15 cellular contexts compared by ENCODE assay signal in the genomic region with DNA sequence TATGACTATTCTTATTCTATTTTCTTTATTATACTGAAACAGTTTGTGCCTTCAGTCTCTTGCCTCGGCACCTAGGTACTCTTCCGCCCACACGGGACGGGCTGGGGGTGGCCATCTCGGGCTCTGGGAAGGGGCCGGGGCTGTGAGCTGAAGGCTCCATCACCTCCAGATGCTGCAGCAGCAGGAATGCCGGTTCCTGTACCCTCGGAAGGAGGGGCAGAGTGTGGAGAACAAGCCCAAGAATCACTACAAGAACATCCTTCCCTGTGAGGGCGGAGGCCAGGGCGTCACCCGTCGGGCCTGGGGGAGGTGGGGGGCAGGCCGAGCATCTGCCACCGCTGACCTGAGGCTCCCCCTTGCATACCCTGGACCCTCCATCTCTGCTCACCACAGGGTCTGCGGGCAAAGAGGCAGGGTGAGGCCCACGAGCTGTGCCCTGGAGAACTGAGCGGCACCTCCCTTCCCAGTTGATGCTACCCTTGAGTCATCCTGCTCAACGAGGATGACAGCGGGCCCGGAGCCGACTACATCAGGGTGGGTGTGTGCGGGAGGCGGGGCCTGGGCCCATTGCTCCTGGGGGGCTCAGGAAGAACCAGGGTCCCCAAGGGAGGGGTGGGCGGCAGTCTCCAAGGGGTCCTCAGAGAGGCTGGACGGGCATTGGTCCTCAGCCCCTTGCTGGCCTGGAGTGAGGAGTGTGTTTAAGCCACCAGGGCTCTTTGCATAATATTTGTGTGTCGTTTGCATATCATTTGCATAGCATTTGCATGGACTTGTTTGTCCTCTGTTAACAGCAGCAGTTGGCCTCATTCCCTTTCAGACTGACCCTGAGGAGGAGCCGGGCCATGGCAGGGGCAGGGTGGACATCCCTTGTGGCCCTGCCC. TPM values are rescaled to one million over a fixed set of nuclear protein-coding genes. Genes with fewer than 3 reads are reported as not detected.
DNase-seq lines count a peak whose midpoint lies in the region; ATAC-seq and FAIRE-seq lines count a peak whose summit lies in the region.
"Had no signal": no experiment of that assay in that cellular context is flagged by ENCODE, and none has a peak within 500 bp of the region (broad histone marks: within the 10 kb centered on the region; RNA-seq: fewer than 3 reads in every experiment).

No MANE protein-coding gene starts in this region.

- no peaks in the 10 kb centered on the region for H3K9me3 Mint-ChIP-seq in activated naive CD4-positive, alpha-beta T cell treated with anti-CD3 and anti-CD28 coated beads for 36 hours
- H3K9me3 Mint-ChIP-seq in activated CD4-positive, alpha-beta memory T cell treated with anti-CD3 and anti-CD28 coated beads, Interleukin-2, amount 10 ng/mL, durations not matched to agents 7 days and 5 days, result no peaks in the 10 kb centered on the region
- H3K9me3 Mint-ChIP-seq in stimulated activated memory B cell treated with anti-CD40 and anti-IgM and Interleukin-4, amounts not matched to agents 10 μg/mL and 1 μg/mL and 100 μg/mL, for 72 hours, result no peaks in the 10 kb centered on the region

- H3K79me1 ChIP-seq in neuronal stem cell (ENCODE audit: low read depth, low read length), result peaks cover 5% of the 10 kb centered on the region

- POLR2A ChIA-PET in activated CD4-positive, alpha-beta memory T cell treated with anti-CD3 and anti-CD28 coated beads, Interleukin-2, amount 10 ng/mL, durations not matched to agents 7 days and 5 days (lab: Charles Lee), result no interaction called here

- peaks cover 4% of the 10 kb centered on the region for H3K36me3 Mint-ChIP-seq in activated naive CD4-positive, alpha-beta T cell treated with anti-CD3 and anti-CD28 coated beads for 36 hours (ENCODE audit: low read depth)
- no peaks in the 10 kb centered on the region for H3K36me3 Mint-ChIP-seq in activated CD4-positive, alpha-beta memory T cell treated with anti-CD3 and anti-CD28 coated beads, Interleukin-2, amount 10 ng/mL, durations not matched to agents 7 days and 5 days (ENCODE audit: low read depth)
- peaks cover 6% of the 10 kb centered on the region for H3K36me3 Mint-ChIP-seq in stimulated activated memory B cell treated with anti-CD40 and anti-IgM and Interleukin-4, amounts not matched to agents 10 μg/mL and 1 μg/mL and 100 μg/mL, for 72 hours

- H3K9me2 ChIP-seq in GM23248 (ENCODE audit: insufficient read depth), result no peaks in the 10 kb centered on the region

- peaks cover 32% of the 10 kb centered on the region for H3K4me1 Mint-ChIP-seq in activated naive CD4-positive, alpha-beta T cell treated with anti-CD3 and anti-CD28 coated beads for 36 hours (ENCODE audit: low read depth)
- peaks cover 45% of the 10 kb centered on the region for H3K4me1 Mint-ChIP-seq in activated CD4-positive, alpha-beta memory T cell treated with anti-CD3 and anti-CD28 coated beads, Interleukin-2, amount 10 ng/mL, durations not matched to agents 7 days and 5 days
- H3K4me1 Mint-ChIP-seq in stimulated activated memory B cell treated with anti-CD40 and anti-IgM and Interleukin-4, amounts not matched to agents 10 μg/mL and 1 μg/mL and 100 μg/mL, for 72 hours, result peaks cover 51% of the 10 kb centered on the region

- H3K27me3 Mint-ChIP-seq in activated naive CD4-positive, alpha-beta T cell treated with anti-CD3 and anti-CD28 coated beads for 36 hours (ENCODE audit: low read depth), result peaks cover 3% of the 10 kb centered on the region
- peaks cover 2% of the 10 kb centered on the region for H3K27me3 Mint-ChIP-seq in activated CD4-positive, alpha-beta memory T cell treated with anti-CD3 and anti-CD28 coated beads, Interleukin-2, amount 10 ng/mL, durations not matched to agents 7 days and 5 days
- no peaks in the 10 kb centered on the region for H3K27me3 Mint-ChIP-seq in stimulated activated memory B cell treated with anti-CD40 and anti-IgM and Interleukin-4, amounts not matched to agents 10 μg/mL and 1 μg/mL and 100 μg/mL, for 72 hours

- peak; percentile 52 for DNase-seq in activated naive CD4-positive, alpha-beta T cell treated with anti-CD3 and anti-CD28 coated beads for 36 hours
- no peak for DNase-seq in activated naive CD4-positive, alpha-beta T cell (lab: John Stamatoyannopoulos, UW)
- peak; percentile 50 for DNase-seq in GM23248
- DNase-seq in activated CD4-positive, alpha-beta memory T cell treated with anti-CD3 and anti-CD28 coated beads, Interleukin-2, amount 10 ng/mL, durations not matched to agents 7 days and 5 days, result no peak
- DNase-seq in neuronal stem cell (ENCODE audit: low spot score), result no peak
- no peak for DNase-seq in GM19239 (ENCODE audit: insufficient read length, low spot score)
- DNase-seq: central memory CD4-positive, alpha-beta T cell; effector memory CD4-positive, alpha-beta T cell; left ventricle myocardium inferior; NCI-H2081 treated with DMSO at 0.1 percent for 48 hours; Peyer's patch; WERI-Rb-1 had no signal

- H2BK12ac ChIP-seq in neuronal stem cell (ENCODE audit: low read length), result no peak overlapping the region

- H3K9me3 ChIP-seq in GM23248 (ENCODE audit: low read depth) (no peaks in the 10 kb centered on the region), neuronal stem cell (replicated peaks in 1 of 2; ENCODE audit: control insufficient read depth in 2 of 2, insufficient read depth in 1 of 2, low read depth in 1 of 2, low read length in 2 of 2) (no peaks in the 10 kb centered on the region)
- H3K9me3 ChIP-seq: left ventricle myocardium inferior, Peyer's patch had no signal

- H3K9ac ChIP-seq in GM23248 (no peak overlapping the region), neuronal stem cell (ENCODE audit: low read depth, low read length, poor library complexity) (no peak overlapping the region)

- no peaks in the 10 kb centered on the region for H3K79me2 ChIP-seq in GM23248 (ENCODE audit: insufficient read depth)

- H3K18ac ChIP-seq in neuronal stem cell (ENCODE audit: low read length), result peak overlapping the region; percentile 48

- CTCF ChIA-PET in activated naive CD4-positive, alpha-beta T cell treated with anti-CD3 and anti-CD28 coated beads for 36 hours (lab: Charles Lee), result no interaction called here
- CTCF ChIA-PET in activated CD4-positive, alpha-beta memory T cell treated with anti-CD3 and anti-CD28 coated beads, Interleukin-2, amount 10 ng/mL, durations not matched to agents 7 days and 5 days (lab: Charles Lee), result interaction anchor here (1.1 to 1.3 kb wide), 2 partner anchors 50 to 82 kb away, joined by 3 to 7 read pairs; no protein-coding TSS in a partner anchor

- H3K23ac ChIP-seq in neuronal stem cell (ENCODE audit: low read depth, low read length, poor library complexity), result no peak overlapping the region

- no peak overlapping the region for H3K27ac Mint-ChIP-seq in activated naive CD4-positive, alpha-beta T cell treated with anti-CD3 and anti-CD28 coated beads for 36 hours
- peak overlapping the region; percentile 40 for H3K27ac Mint-ChIP-seq in activated CD4-positive, alpha-beta memory T cell treated with anti-CD3 and anti-CD28 coated beads, Interleukin-2, amount 10 ng/mL, durations not matched to agents 7 days and 5 days
- no peak overlapping the region for H3K27ac Mint-ChIP-seq in stimulated activated memory B cell treated with anti-CD40 and anti-IgM and Interleukin-4, amounts not matched to agents 10 μg/mL and 1 μg/mL and 100 μg/mL, for 72 hours

- H3F3A ChIP-seq in GM23248 (ENCODE audit: insufficient read depth), result no peaks in the 10 kb centered on the region

- H3K27me3 ChIP-seq in GM23248 (replicated peaks; ENCODE audit: insufficient read depth) (peaks cover under 1% of the 10 kb centered on the region; the same call in 1 of the 2 replicates), neuronal stem cell (ENCODE audit: control insufficient read depth in 3 of 3, insufficient read depth in 3 of 3, low read depth in 1 of 3, low read length in 3 of 3) (peaks cover 2 to 76% (median 37%) of the 10 kb centered on the region in 3 experiments)

- H3K4ac ChIP-seq in neuronal stem cell (ENCODE audit: low read length), result no peak overlapping the region

- H4K20me1 ChIP-seq in GM23248 (ENCODE audit: insufficient read depth), result no peaks in the 10 kb centered on the region

- H2BK15ac ChIP-seq in neuronal stem cell (ENCODE audit: low read length), result peak overlapping the region; percentile 43

- no peak overlapping the region for H4K8ac ChIP-seq in neuronal stem cell (ENCODE audit: low read depth, low read length)

- no peak overlapping the region for H4K91ac ChIP-seq in neuronal stem cell (ENCODE audit: low read depth, low read length, poor library complexity)

- H3K4me2 ChIP-seq in GM23248 (ENCODE audit: unreplicated experiment), result no peak overlapping the region
- H3K4me2 ChIP-seq in neuronal stem cell (ENCODE audit: insufficient read depth, low read length, poor library complexity, severe bottlenecking), result no peak overlapping the region

- H3K36me3 ChIP-seq in GM23248 (ENCODE audit: low read depth) (no peaks in the 10 kb centered on the region), neuronal stem cell (replicated peaks in 1 of 2; ENCODE audit: control insufficient read depth in 2 of 2, insufficient read depth in 2 of 2, low read length in 2 of 2) (no peaks in the 10 kb centered on the region)
- H3K36me3 ChIP-seq: left ventricle myocardium inferior, Peyer's patch, WERI-Rb-1 had no signal

- H3K27ac ChIP-seq in GM23248, result no peak overlapping the region
- no peak overlapping the region for H3K27ac ChIP-seq in neuronal stem cell (replicated peaks; ENCODE audit: low read length)
- H3K27ac ChIP-seq: left ventricle myocardium inferior, Peyer's patch, WERI-Rb-1 had no signal

- no peak overlapping the region for H3K4me3 ChIP-seq in GM23248
- H3K4me3 ChIP-seq in neuronal stem cell (ENCODE audit: low read length in 2 of 2), result no peak overlapping the region
- H3K4me3 ChIP-seq: left ventricle myocardium inferior, Peyer's patch had no signal

- H2AFZ ChIP-seq in GM23248 (no peak overlapping the region), neuronal stem cell (ENCODE audit: low read length) (no peak overlapping the region)

- peak overlapping the region; percentile 68 for H2AK5ac ChIP-seq in neuronal stem cell (ENCODE audit: low read depth, low read length)

- in situ Hi-C loops in GM23248 (cut with MboI), result no loop called here

- H3K14ac ChIP-seq in neuronal stem cell (ENCODE audit: low read length), result no peak overlapping the region

- 46 to 49% methylated on average over 26 to 27 of the region's 27 CpGs for WGBS in GM23248 (ENCODE audit: low coverage in 1 of 2, low lambda C conversion rate in 2 of 2, missing lambda C conversion rate in 2 of 2), 2 experiments
- WGBS in neuronal stem cell (ENCODE audit: extremely low coverage in 2 of 2, insufficient read length in 2 of 2, insufficient replicate concordance in 1 of 2), 2 donors, result no CpG with 5 or more reads among the region's 27 CpGs

- no peak overlapping the region for H2BK120ac ChIP-seq in neuronal stem cell (ENCODE audit: low read depth, low read length)

- H2BK5ac ChIP-seq in neuronal stem cell (ENCODE audit: low read length), result no peak overlapping the region

- ATAC-seq in HG02610 (IDR thresholded peaks at IDR 0.05; ENCODE audit: unreplicated experiment), result no peak
- no peak for ATAC-seq in stimulated activated memory B cell treated with anti-CD40 and anti-IgM and Interleukin-4, amounts not matched to agents 10 μg/mL and 1 μg/mL and 100 μg/mL, for 72 hours

- no peak for FAIRE-seq in GM19239 (lab: Jason Lieb, UNC)

- H3K4me1 ChIP-seq in GM23248 (ENCODE audit: insufficient read depth) (no peaks in the 10 kb centered on the region), neuronal stem cell (ENCODE audit: control insufficient read depth in 2 of 2, insufficient read depth in 1 of 2, low read depth in 1 of 2, low read length in 2 of 2) (peaks cover 32 to 40% of the 10 kb centered on the region in 2 donors)

- intact Hi-C loops in activated naive CD4-positive, alpha-beta T cell treated with anti-CD3 and anti-CD28 coated beads for 36 hours (cut with micrococcal nuclease), result no loop called here

- peak overlapping the region; percentile 41 for H3K4me3 Mint-ChIP-seq in activated naive CD4-positive, alpha-beta T cell treated with anti-CD3 and anti-CD28 coated beads for 36 hours
- H3K4me3 Mint-ChIP-seq in activated CD4-positive, alpha-beta memory T cell treated with anti-CD3 and anti-CD28 coated beads, Interleukin-2, amount 10 ng/mL, durations not matched to agents 7 days and 5 days, result no peak overlapping the region
- H3K4me3 Mint-ChIP-seq in stimulated activated memory B cell treated with anti-CD40 and anti-IgM and Interleukin-4, amounts not matched to agents 10 μg/mL and 1 μg/mL and 100 μg/mL, for 72 hours, result no peak overlapping the region

RNA-seq across cellular contexts. Expression of a gene that starts 7.5 kb away (rescaled TPM):
- total RNA-seq in activated naive CD4-positive, alpha-beta T cell treated with anti-CD3 and anti-CD28 coated beads for 36 hours, result not detected
- not detected in 2 replicates for total RNA-seq in GM23248 (2014; rRNA removed; shearing (Covaris generic))
- not detected in 2 replicates for polyA plus RNA-seq in GM23248 (2016; fragmentation: Nextera tagmentation; extraction: Ambion mirVana)
- not detected for total RNA-seq in activated CD4-positive, alpha-beta memory T cell treated with anti-CD3 and anti-CD28 coated beads, Interleukin-2, amount 10 ng/mL, durations not matched to agents 7 days and 5 days
- 0.03 TPM for polyA plus RNA-seq in neuronal stem cell (2013, experiment 1 of 2)
- polyA plus RNA-seq in neuronal stem cell (2013, experiment 2 of 2), result 0.01 TPM
- total RNA-seq: left ventricle myocardium inferior, posterior vena cava had no signal

RNA-seq across cellular contexts. Expression of a gene that starts 46.7 kb away (rescaled TPM):
- 10 to 100 TPM; 30.5 to 35.1 TPM for total RNA-seq in activated naive CD4-positive, alpha-beta T cell treated with anti-CD3 and anti-CD28 coated beads for 36 hours
- total RNA-seq in GM23248 (2014; rRNA removed; shearing (Covaris generic)), result 43.2 and 55.1 TPM in 2 replicates
- 1.4 and 1.8 TPM in 2 replicates for polyA plus RNA-seq in GM23248 (2016; fragmentation: Nextera tagmentation; extraction: Ambion mirVana)
- total RNA-seq in activated CD4-positive, alpha-beta memory T cell treated with anti-CD3 and anti-CD28 coated beads, Interleukin-2, amount 10 ng/mL, durations not matched to agents 7 days and 5 days, result 10 to 100 TPM; 18.3 to 22.8 TPM
- 79.8 TPM for polyA plus RNA-seq in neuronal stem cell (2013, experiment 1 of 2)
- polyA plus RNA-seq in neuronal stem cell (2013, experiment 2 of 2), result 78.9 TPM

RNA-seq across cellular contexts. Expression of a gene that starts 49.2 kb away (rescaled TPM):
- 10 to 100 TPM; 14.9 to 18.6 TPM for total RNA-seq in activated naive CD4-positive, alpha-beta T cell treated with anti-CD3 and anti-CD28 coated beads for 36 hours
- total RNA-seq in GM23248 (2014; rRNA removed; shearing (Covaris generic)), result 5.2 and 13.1 TPM in 2 replicates
- polyA plus RNA-seq in GM23248 (2016; fragmentation: Nextera tagmentation; extraction: Ambion mirVana), result 11.0 and 11.4 TPM in 2 replicates
- 10 to 100 TPM; 18.6 to 19.9 TPM for total RNA-seq in activated CD4-positive, alpha-beta memory T cell treated with anti-CD3 and anti-CD28 coated beads, Interleukin-2, amount 10 ng/mL, durations not matched to agents 7 days and 5 days
- 12.3 TPM for polyA plus RNA-seq in neuronal stem cell (2013, experiment 1 of 2)
- polyA plus RNA-seq in neuronal stem cell (2013, experiment 2 of 2), result 11.7 TPM

RNA-seq across cellular contexts. Expression of a gene that starts 53.3 kb away (rescaled TPM):
- 100 to 1,000 TPM; 143 to 147 TPM for total RNA-seq in activated naive CD4-positive, alpha-beta T cell treated with anti-CD3 and anti-CD28 coated beads for 36 hours
- total RNA-seq in GM23248 (2014; rRNA removed; shearing (Covaris generic)), result 41.2 and 49.1 TPM in 2 replicates
- 77.0 and 85.7 TPM in 2 replicates for polyA plus RNA-seq in GM23248 (2016; fragmentation: Nextera tagmentation; extraction: Ambion mirVana)
- 100 to 1,000 TPM; 593 to 623 TPM for total RNA-seq in activated CD4-positive, alpha-beta memory T cell treated with anti-CD3 and anti-CD28 coated beads, Interleukin-2, amount 10 ng/mL, durations not matched to agents 7 days and 5 days
- 44.0 TPM for polyA plus RNA-seq in neuronal stem cell (2013, experiment 1 of 2)
- polyA plus RNA-seq in neuronal stem cell (2013, experiment 2 of 2), result 44.5 TPM

Comparison
In these comparisons a context has a peak if more than half of its experiments do, and no peak if none do; other contexts are left out.
1. DNase-seq: peak in activated naive CD4-positive, alpha-beta T cell treated with anti-CD3 and anti-CD28 coated beads for 36 hours (single experiment) and GM23248 (single experiment); none in activated naive CD4-positive, alpha-beta T cell (0 of 4), activated CD4-positive, alpha-beta memory T cell treated with anti-CD3 and anti-CD28 coated beads, Interleukin-2, amount 10 ng/mL, durations not matched to agents 7 days and 5 days (single experiment), neuronal stem cell (single experiment) and GM19239 (single experiment).